In genomic region chr10:17272648-17273047, GRCh38 we compare ENCODE assay signal across 2 cellular contexts.
TF ChIP-seq lines count a peak whose summit lies in the region.

No MANE protein-coding gene starts in this region.

TF ChIP-seq in GM23338, 12 proteins besides CTCF, POLR2A, EP300 and RAD21:
- TF ChIP-seq, protein P1, sequence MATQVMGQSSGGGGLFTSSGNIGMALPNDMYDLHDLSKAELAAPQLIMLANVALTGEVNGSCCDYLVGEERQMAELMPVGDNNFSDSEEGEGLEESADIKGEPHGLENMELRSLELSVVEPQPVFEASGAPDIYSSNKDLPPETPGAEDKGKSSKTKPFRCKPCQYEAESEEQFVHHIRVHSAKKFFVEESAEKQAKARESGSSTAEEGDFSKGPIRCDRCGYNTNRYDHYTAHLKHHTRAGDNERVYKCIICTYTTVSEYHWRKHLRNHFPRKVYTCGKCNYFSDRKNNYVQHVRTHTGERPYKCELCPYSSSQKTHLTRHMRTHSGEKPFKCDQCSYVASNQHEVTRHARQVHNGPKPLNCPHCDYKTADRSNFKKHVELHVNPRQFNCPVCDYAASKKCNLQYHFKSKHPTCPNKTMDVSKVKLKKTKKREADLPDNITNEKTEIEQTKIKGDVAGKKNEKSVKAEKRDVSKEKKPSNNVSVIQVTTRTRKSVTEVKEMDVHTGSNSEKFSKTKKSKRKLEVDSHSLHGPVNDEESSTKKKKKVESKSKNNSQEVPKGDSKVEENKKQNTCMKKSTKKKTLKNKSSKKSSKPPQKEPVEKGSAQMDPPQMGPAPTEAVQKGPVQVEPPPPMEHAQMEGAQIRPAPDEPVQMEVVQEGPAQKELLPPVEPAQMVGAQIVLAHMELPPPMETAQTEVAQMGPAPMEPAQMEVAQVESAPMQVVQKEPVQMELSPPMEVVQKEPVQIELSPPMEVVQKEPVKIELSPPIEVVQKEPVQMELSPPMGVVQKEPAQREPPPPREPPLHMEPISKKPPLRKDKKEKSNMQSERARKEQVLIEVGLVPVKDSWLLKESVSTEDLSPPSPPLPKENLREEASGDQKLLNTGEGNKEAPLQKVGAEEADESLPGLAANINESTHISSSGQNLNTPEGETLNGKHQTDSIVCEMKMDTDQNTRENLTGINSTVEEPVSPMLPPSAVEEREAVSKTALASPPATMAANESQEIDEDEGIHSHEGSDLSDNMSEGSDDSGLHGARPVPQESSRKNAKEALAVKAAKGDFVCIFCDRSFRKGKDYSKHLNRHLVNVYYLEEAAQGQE (IDR thresholded peaks at IDR 0.05; ENCODE audit: unreplicated experiment), result no peak

TF ChIP-seq in K562, 482 proteins besides CTCF, POLR2A, EP300 and RAD21:
- TF ChIP-seq ZNF57 (CRISPR knock-in tag; IDR thresholded peaks at IDR 0.05) (no peak), ZNF146 (CRISPR knock-in tag; IDR thresholded peaks at IDR 0.05; ENCODE audit: unreplicated experiment) (no peak), LEF1 (IDR thresholded peaks at IDR 0.05) (no peak), GTF2E2 (tag; IDR thresholded peaks at IDR 0.05) (no peak), U2AF2 (optimal IDR thresholded peaks at IDR 0.05; ENCODE audit: low read depth, low read length) (no peak), FOXA1 (IDR thresholded peaks at IDR 0.05; ENCODE audit: borderline replicate concordance) (no peak), SP2 (IDR thresholded peaks at IDR 0.05; ENCODE audit: extremely low read depth, low read depth, low read length, poor library complexity, severe bottlenecking) (no peak)
- TF ChIP-seq, protein P2, sequence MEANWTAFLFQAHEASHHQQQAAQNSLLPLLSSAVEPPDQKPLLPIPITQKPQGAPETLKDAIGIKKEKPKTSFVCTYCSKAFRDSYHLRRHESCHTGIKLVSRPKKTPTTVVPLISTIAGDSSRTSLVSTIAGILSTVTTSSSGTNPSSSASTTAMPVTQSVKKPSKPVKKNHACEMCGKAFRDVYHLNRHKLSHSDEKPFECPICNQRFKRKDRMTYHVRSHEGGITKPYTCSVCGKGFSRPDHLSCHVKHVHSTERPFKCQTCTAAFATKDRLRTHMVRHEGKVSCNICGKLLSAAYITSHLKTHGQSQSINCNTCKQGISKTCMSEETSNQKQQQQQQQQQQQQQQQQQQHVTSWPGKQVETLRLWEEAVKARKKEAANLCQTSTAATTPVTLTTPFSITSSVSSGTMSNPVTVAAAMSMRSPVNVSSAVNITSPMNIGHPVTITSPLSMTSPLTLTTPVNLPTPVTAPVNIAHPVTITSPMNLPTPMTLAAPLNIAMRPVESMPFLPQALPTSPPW (CRISPR knock-in tag; IDR thresholded peaks at IDR 0.05), result no peak
- TF ChIP-seq, protein P3, sequence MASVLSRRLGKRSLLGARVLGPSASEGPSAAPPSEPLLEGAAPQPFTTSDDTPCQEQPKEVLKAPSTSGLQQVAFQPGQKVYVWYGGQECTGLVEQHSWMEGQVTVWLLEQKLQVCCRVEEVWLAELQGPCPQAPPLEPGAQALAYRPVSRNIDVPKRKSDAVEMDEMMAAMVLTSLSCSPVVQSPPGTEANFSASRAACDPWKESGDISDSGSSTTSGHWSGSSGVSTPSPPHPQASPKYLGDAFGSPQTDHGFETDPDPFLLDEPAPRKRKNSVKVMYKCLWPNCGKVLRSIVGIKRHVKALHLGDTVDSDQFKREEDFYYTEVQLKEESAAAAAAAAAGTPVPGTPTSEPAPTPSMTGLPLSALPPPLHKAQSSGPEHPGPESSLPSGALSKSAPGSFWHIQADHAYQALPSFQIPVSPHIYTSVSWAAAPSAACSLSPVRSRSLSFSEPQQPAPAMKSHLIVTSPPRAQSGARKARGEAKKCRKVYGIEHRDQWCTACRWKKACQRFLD (CRISPR knock-in tag; IDR thresholded peaks at IDR 0.05), result no peak
